ENCODE assay signal across 7 cellular contexts in the genomic region with DNA sequence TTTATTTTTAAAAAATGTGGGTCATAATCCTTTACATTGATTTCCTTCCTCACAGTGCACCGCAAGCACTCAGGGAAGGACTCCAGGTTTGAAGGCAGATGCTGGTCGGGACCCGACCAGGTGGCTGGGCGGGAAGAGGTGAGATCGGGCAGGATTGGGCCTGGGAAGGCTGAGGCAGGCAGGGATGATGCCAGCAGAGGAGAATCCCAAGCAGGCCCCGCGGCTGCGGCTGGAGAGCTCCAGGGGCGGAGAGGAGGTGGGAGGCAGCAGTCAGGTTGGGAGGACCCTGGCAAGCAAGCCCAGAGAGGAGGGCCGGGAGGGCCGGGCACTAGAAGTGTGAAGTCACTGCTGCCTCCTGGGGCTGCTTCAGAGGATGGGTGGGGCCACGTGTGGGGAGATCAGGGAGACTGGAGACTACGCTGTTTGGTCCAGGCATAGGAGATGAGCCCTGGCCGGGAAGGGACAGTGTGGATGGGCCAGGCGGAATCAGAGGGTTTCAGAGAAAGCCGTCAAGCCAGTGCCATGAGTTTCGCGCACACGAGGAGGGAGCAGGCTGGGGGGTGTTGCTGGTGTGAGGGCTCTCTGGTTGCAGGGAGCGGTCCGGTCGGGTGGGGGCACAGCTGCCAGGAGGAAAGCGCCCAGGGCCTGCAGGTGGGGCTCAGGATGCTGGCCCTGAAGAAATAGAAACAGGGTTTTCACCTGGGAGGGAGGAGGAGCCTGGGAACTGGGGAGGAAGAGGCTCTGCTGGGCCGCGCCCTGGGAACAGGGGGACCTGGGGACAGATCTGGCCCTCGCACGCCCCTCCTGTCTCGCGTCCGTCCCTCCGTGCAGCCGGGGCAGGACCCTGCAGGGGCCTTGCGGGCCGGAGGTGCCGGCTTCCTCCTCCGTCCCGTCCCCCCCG. TPM values are rescaled to one million over a fixed set of nuclear protein-coding genes. Genes with fewer than 3 reads are reported as not detected.
DNase-seq lines count a peak whose midpoint lies in the region; ATAC-seq lines count a peak whose summit lies in the region.

No MANE protein-coding gene starts in this region.

- H3K27me3 ChIP-seq in HUES64 (ENCODE audit: insufficient read depth, low read length) = peaks cover 16% of the 10 kb centered on the region

- peaks cover 5% of the 10 kb centered on the region for H3K9me3 Mint-ChIP-seq in stimulated activated naive CD8-positive, alpha-beta T cell treated with anti-CD3 and anti-CD28 coated beads, Interleukin-15, Interleukin-2, amounts not matched to agents 100 ng/mL and 50 ng/mL, for 24 hours

- 10% methylated on average over 38 of the region's 38 CpGs for WGBS in HUES64

- H3K36me3 ChIP-seq in HUES64 (ENCODE audit: insufficient read depth, low read length) = 0 out of 2 replicates have a peak, but pooled peaks cover 4% of the 10 kb centered on the region

- ATAC-seq in GM18873 (IDR thresholded peaks at IDR 0.05; ENCODE audit: low FRiP score, unreplicated experiment) = no peak

- peaks cover 9% of the 10 kb centered on the region for H3K9me3 ChIP-seq in HUES64 (ENCODE audit: insufficient read depth, low read depth, low read length)

- H3K4me3 Mint-ChIP-seq in stimulated activated naive CD8-positive, alpha-beta T cell treated with anti-CD3 and anti-CD28 coated beads, Interleukin-15, Interleukin-2, amounts not matched to agents 100 ng/mL and 50 ng/mL, for 24 hours = peak overlapping the region; percentile 78

- peaks cover 20% of the 10 kb centered on the region for H3K4me1 Mint-ChIP-seq in stimulated activated naive CD8-positive, alpha-beta T cell treated with anti-CD3 and anti-CD28 coated beads, Interleukin-15, Interleukin-2, amounts not matched to agents 100 ng/mL and 50 ng/mL, for 24 hours (ENCODE audit: low read depth)

- peaks cover 60% of the 10 kb centered on the region for H3K27me3 Mint-ChIP-seq in stimulated activated naive CD8-positive, alpha-beta T cell treated with anti-CD3 and anti-CD28 coated beads, Interleukin-15, Interleukin-2, amounts not matched to agents 100 ng/mL and 50 ng/mL, for 24 hours

- peak; percentile 59 for DNase-seq in amniotic epithelial cell (ENCODE audit: low read depth)
- peak; percentile 74 for DNase-seq in iPS-NIHi7 (ENCODE audit: extremely low spot score)
- no peak for DNase-seq in NCI-H1436 treated with DMSO at 0.1 percent for 48 hours (lab: John Stamatoyannopoulos, UW)
- DNase-seq in stimulated activated CD4-positive, alpha-beta T cell treated with anti-CD3 and anti-CD28 coated beads, Interleukin-2, amount 100 ng/mL, for 48 hours = no peak

- H3K4me3 ChIP-seq in HUES64 (ENCODE audit: low read length) = peak overlapping the region; percentile 65

- no peaks in the 10 kb centered on the region for H3K36me3 Mint-ChIP-seq in stimulated activated naive CD8-positive, alpha-beta T cell treated with anti-CD3 and anti-CD28 coated beads, Interleukin-15, Interleukin-2, amounts not matched to agents 100 ng/mL and 50 ng/mL, for 24 hours (ENCODE audit: low read depth)

- no peak overlapping the region for H3K27ac Mint-ChIP-seq in stimulated activated naive CD8-positive, alpha-beta T cell treated with anti-CD3 and anti-CD28 coated beads, Interleukin-15, Interleukin-2, amounts not matched to agents 100 ng/mL and 50 ng/mL, for 24 hours

- peak overlapping the region; percentile 17; the same call in 1 of the 2 replicates for H3K9ac ChIP-seq in HUES64 (ENCODE audit: low read depth, low read length)

- H3K4me1 ChIP-seq in HUES64 (ENCODE audit: insufficient read depth, low read length) = peaks cover 29% of the 10 kb centered on the region

- no peak overlapping the region; the same call in 1 of the 2 replicates for H3K27ac ChIP-seq in HUES64 (ENCODE audit: low read depth, low read length)

RNA-seq across cellular contexts. Expression of gene COL18A1, which starts 0.9 kb away (rescaled TPM):
- 84.3 TPM for polyA plus RNA-seq in HUES64 (2013, experiment 1 of 2)
- 87.8 TPM for polyA plus RNA-seq in HUES64 (2013, experiment 2 of 2)

Comparison
In these comparisons a context has a peak if more than half of its experiments do, and no peak if none do; other contexts are left out.
1. DNase-seq: peak in amniotic epithelial cell (single experiment) and iPS-NIHi7 (single experiment); none in NCI-H1436 treated with DMSO at 0.1 percent for 48 hours (single experiment) and stimulated activated CD4-positive, alpha-beta T cell treated with anti-CD3 and anti-CD28 coated beads, Interleukin-2, amount 100 ng/mL, for 48 hours (0 of 2).